In genomic region chr16:31277659-31278260, GRCh38 we compare ENCODE assay signal across 21 cellular contexts. TPM values are rescaled to one million over a fixed set of nuclear protein-coding genes. Genes with fewer than 3 reads are reported as not detected.
DNase-seq lines count a peak whose midpoint lies in the region; ATAC-seq and TF ChIP-seq lines count a peak whose summit lies in the region.
"Had no signal": no experiment of that assay in that cellular context is flagged by ENCODE, and none has a peak within 500 bp of the region (broad histone marks: within the 10 kb centered on the region; RNA-seq: fewer than 3 reads in every experiment).

No MANE protein-coding gene starts in this region.

- H3K27ac ChIP-seq in neuronal stem cell (replicated peaks; ENCODE audit: low read length): no peak overlapping the region
- H3K27ac ChIP-seq in spleen: no peak overlapping the region
- H3K27ac ChIP-seq: A549, GM23248 had no signal

- no peak overlapping the region for H2BK15ac ChIP-seq in neuronal stem cell (ENCODE audit: low read length)

- no peak overlapping the region for H4K8ac ChIP-seq in neuronal stem cell (ENCODE audit: low read depth, low read length)

- no peaks in the 10 kb centered on the region for H3K4me1 ChIP-seq in neuronal stem cell (ENCODE audit: control insufficient read depth in 2 of 2, insufficient read depth in 1 of 2, low read depth in 1 of 2, low read length in 2 of 2)
- no peaks in the 10 kb centered on the region for H3K4me1 ChIP-seq in spleen
- no peaks in the 10 kb centered on the region for H3K4me1 ChIP-seq in Caco-2
- H3K4me1 ChIP-seq: A549 had no signal

- no peak for ATAC-seq in Right ventricle myocardium superior (ENCODE audit: poor library complexity)
- ATAC-seq: A549, GM12878, HCT116 had no signal

- CTCF ChIA-PET in GM10248 (lab: Yijun Ruan, JAX) (interaction anchor here (1.4 to 2.0 kb wide), 3 partner anchors 14 to 42 kb away, joined by 3 to 4 read pairs (median 3); no protein-coding TSS in a partner anchor), Caco-2 (lab: Charles Lee) (no interaction called here)

- H3K4me2 ChIP-seq in neuronal stem cell (ENCODE audit: insufficient read depth, low read length, poor library complexity, severe bottlenecking): no peak overlapping the region
- H3K4me2 ChIP-seq: A549 had no signal

- peaks cover 9% of the 10 kb centered on the region for H3K27me3 Mint-ChIP-seq in Caco-2 (ENCODE audit: insufficient read depth, unreplicated experiment)

- DNase-seq in cardiac septum (ENCODE audit: low spot score): peak; percentile 33
- no peak for DNase-seq in Right ventricle myocardium superior
- peak; percentile 2 for DNase-seq in GM10248 (ENCODE audit: extremely low spot score)
- no peak for DNase-seq in neuronal stem cell (ENCODE audit: low spot score)
- DNase-seq in spleen: peak; percentile 33
- no peak for DNase-seq in NCI-H1092 (lab: John Stamatoyannopoulos, UW)
- no peak for DNase-seq in Caco-2
- no peak for DNase-seq in stimulated activated CD4-positive, alpha-beta T cell treated with anti-CD3 and anti-CD28 coated beads, Interleukin-1b, Interleukin-23, amount 100 ng/mL, for 48 hours
- DNase-seq: 8988T; ACHN; C1 segment of cervical spinal cord; CD4-positive, alpha-beta memory T cell; COR-L47; DMS153; DND-41; GM23248; H9 had no signal

- no peak overlapping the region for H4K91ac ChIP-seq in neuronal stem cell (ENCODE audit: low read depth, low read length, poor library complexity)

- H2BK12ac ChIP-seq in neuronal stem cell (ENCODE audit: low read length): no peak overlapping the region

- H3K23ac ChIP-seq in neuronal stem cell (ENCODE audit: low read depth, low read length, poor library complexity): peak overlapping the region; percentile 43

- TF ChIP-seq CTCF in GM10248 (IDR thresholded peaks at IDR 0.05; ENCODE audit: control extremely low read depth, extremely low read depth, low read depth, missing control alignments) (no peak), spleen (IDR thresholded peaks at IDR 0.05 in 8 of 11, conservative IDR thresholded peaks at IDR 0.05 in 3 of 11) (no peak), Caco-2 (IDR thresholded peaks at IDR 0.05; ENCODE audit: insufficient read depth in 1 of 2, low read depth in 1 of 2, low read length in 1 of 2, severe bottlenecking in 1 of 2, unreplicated experiment in 1 of 2) (no peak)

- no peaks in the 10 kb centered on the region for H3K36me3 Mint-ChIP-seq in Caco-2 (ENCODE audit: insufficient read depth, unreplicated experiment)

- H3K4me3 ChIP-seq in neuronal stem cell (ENCODE audit: low read length in 2 of 2): peak overlapping the region in 1 of 2 donors; percentile 22
- no peak overlapping the region for H3K4me3 ChIP-seq in spleen
- H3K4me3 ChIP-seq in Caco-2 (ENCODE audit: low read depth, low read length): no peak overlapping the region
- H3K4me3 ChIP-seq: A549, GM12878, GM23248 had no signal

- H3K27me3 ChIP-seq in neuronal stem cell (ENCODE audit: control insufficient read depth in 3 of 3, insufficient read depth in 3 of 3, low read depth in 1 of 3, low read length in 3 of 3) (no peaks in the 10 kb centered on the region), spleen (replicated peaks in 1 of 7) (no peaks in the 10 kb centered on the region), Caco-2 (replicated peaks; ENCODE audit: control insufficient read depth, insufficient read depth, low read length) (no peaks in the 10 kb centered on the region)

- H2BK5ac ChIP-seq in neuronal stem cell (ENCODE audit: low read length): no peak overlapping the region

- no peak overlapping the region for H2BK120ac ChIP-seq in neuronal stem cell (ENCODE audit: low read depth, low read length)

- H3K9me3 Mint-ChIP-seq in Caco-2 (ENCODE audit: unreplicated experiment): no peaks in the 10 kb centered on the region

- no peak for TF ChIP-seq POLR2A in spleen (IDR thresholded peaks at IDR 0.05)

- POLR2A ChIA-PET in GM10248 (lab: Yijun Ruan, JAX): no interaction called here
- POLR2A ChIA-PET in Caco-2 (lab: Charles Lee): no interaction called here

- no peak overlapping the region for H3K18ac ChIP-seq in neuronal stem cell (ENCODE audit: low read length)

- BruUV-seq in Caco-2 (replicated peaks; lab: Mats Ljungman, UMichigan): no TSS peak

- intact Hi-C loops in cardiac septum (cut with DNase I) (no loop called here), Right ventricle myocardium superior (cut with DNase I) (no loop called here), spleen (cut with DNase I; ENCODE audit: low total_unique reads) (no loop called here), Caco-2 (cut with micrococcal nuclease; ENCODE audit: unreplicated experiment) (no loop called here)

- no peaks in the 10 kb centered on the region for H3K36me3 ChIP-seq in neuronal stem cell (replicated peaks in 1 of 2; ENCODE audit: control insufficient read depth in 2 of 2, insufficient read depth in 2 of 2, low read length in 2 of 2)
- H3K36me3 ChIP-seq in spleen: peaks cover 0 to 72% (median 17%) of the 10 kb centered on the region in 6 donors
- no peaks in the 10 kb centered on the region for H3K36me3 ChIP-seq in Caco-2 (ENCODE audit: control insufficient read depth, insufficient read depth, low read length)

- peak overlapping the region; percentile 56 for H3K14ac ChIP-seq in neuronal stem cell (ENCODE audit: low read length)

- H2AK5ac ChIP-seq in neuronal stem cell (ENCODE audit: low read depth, low read length): no peak overlapping the region

- no peaks in the 10 kb centered on the region for H3K9me3 ChIP-seq in neuronal stem cell (replicated peaks in 1 of 2; ENCODE audit: control insufficient read depth in 2 of 2, insufficient read depth in 1 of 2, low read depth in 1 of 2, low read length in 2 of 2)
- H3K9me3 ChIP-seq in spleen: no peaks in the 10 kb centered on the region
- no peaks in the 10 kb centered on the region for H3K9me3 ChIP-seq in Caco-2
- H3K9me3 ChIP-seq: A549 had no signal

- H3K79me1 ChIP-seq in neuronal stem cell (ENCODE audit: low read depth, low read length): peaks cover 1% of the 10 kb centered on the region

- H3K4me3 Mint-ChIP-seq in Caco-2 (ENCODE audit: unreplicated experiment): no peak overlapping the region
- H3K4me3 Mint-ChIP-seq: CD4-positive, alpha-beta memory T cell; H9 had no signal

- H2AFZ ChIP-seq in neuronal stem cell (ENCODE audit: low read length): no peak overlapping the region
- H2AFZ ChIP-seq: GM23248 had no signal

- H3K4me1 Mint-ChIP-seq in Caco-2 (ENCODE audit: low read depth, unreplicated experiment): no peaks in the 10 kb centered on the region
- H3K4me1 Mint-ChIP-seq: CD4-positive, alpha-beta memory T cell had no signal

- H3K27ac Mint-ChIP-seq in Caco-2 (ENCODE audit: unreplicated experiment): no peak overlapping the region
- H3K27ac Mint-ChIP-seq: H9 had no signal

- H3K9ac ChIP-seq in neuronal stem cell (ENCODE audit: low read depth, low read length, poor library complexity): no peak overlapping the region
- H3K9ac ChIP-seq: GM23248 had no signal

- no peak overlapping the region for H3K4ac ChIP-seq in neuronal stem cell (ENCODE audit: low read length)

- WGBS in neuronal stem cell (ENCODE audit: extremely low coverage in 2 of 2, insufficient read length in 2 of 2, insufficient replicate concordance in 1 of 2), 2 donors: no CpG with 5 or more reads among the region's 17 CpGs
- WGBS in spleen, 5 donors: 87 to 96% (median 93%) methylated on average over 17 of the region's 17 CpGs

RNA-seq across cellular contexts. Expression of gene ITGAM, which starts 18.0 kb away (rescaled TPM):
- 4.8 TPM for total RNA-seq in cardiac septum
- total RNA-seq in Right ventricle myocardium superior: 8.6 TPM
- polyA plus RNA-seq in neuronal stem cell (2013, experiment 1 of 2): 0.01 TPM
- 0.01 TPM for polyA plus RNA-seq in neuronal stem cell (2013, experiment 2 of 2)
- 100 to 1,000 TPM in 2 of 7 donors, 10 to 100 TPM in 5; 38.5 to 154 (median 77.7) TPM for total RNA-seq in spleen
- 10 to 100 TPM in 2 of 3 donors, 1 to 10 TPM in 1; 4.3 to 14.9 (median 11.8) TPM for polyA plus RNA-seq in spleen
- 0.19 TPM in 1 of 2 replicates, not detected in the other for total RNA-seq in Caco-2 (2022)
- total RNA-seq: GM23248 had no signal
- polyA plus RNA-seq: BJ, GM23248 had no signal

Comparison
In these comparisons a context has a peak if more than half of its experiments do, and no peak if none do; other contexts are left out.
1. DNase-seq: peak in cardiac septum (single experiment), GM10248 (single experiment) and spleen (single experiment); none in Right ventricle myocardium superior (single experiment), neuronal stem cell (single experiment), NCI-H1092 (single experiment), Caco-2 (0 of 2) and stimulated activated CD4-positive, alpha-beta T cell treated with anti-CD3 and anti-CD28 coated beads, Interleukin-1b, Interleukin-23, amount 100 ng/mL, for 48 hours (single experiment).